ENCODE assay signal across 9 cellular contexts in the genomic region with DNA sequence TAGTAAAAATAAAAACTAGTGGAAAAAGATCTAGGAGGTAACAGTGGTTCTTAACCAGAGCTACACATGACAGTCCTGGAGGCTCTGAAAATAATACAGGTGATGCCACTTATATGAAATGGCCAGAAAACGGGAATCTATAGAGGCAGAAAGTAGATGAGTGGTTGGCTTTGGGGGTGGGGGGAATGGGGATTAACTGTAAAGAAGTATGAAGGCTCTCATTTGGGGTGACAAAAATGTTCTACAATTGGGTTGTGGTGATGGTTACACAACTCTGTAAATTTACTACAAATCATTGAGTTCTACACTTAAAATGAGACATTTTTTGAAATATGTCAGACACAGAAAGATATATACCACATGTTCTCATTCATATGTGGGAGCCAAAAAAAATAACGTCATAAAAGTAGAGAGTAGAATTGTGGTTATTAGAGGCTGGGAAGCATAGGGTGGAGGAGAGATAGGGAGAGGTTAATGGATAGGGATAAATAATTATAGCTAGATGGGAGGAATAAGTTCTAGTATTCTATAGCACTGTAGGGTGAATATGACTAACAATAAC. TPM values are rescaled to one million over a fixed set of nuclear protein-coding genes. Genes with fewer than 3 reads are reported as not detected.
DNase-seq lines count a peak whose midpoint lies in the region; ATAC-seq, FAIRE-seq and TF ChIP-seq lines count a peak whose summit lies in the region.
"Had no signal": no experiment of that assay in that cellular context is flagged by ENCODE, and none has a peak within 500 bp of the region (broad histone marks: within the 10 kb centered on the region; RNA-seq: fewer than 3 reads in every experiment).

No MANE protein-coding gene starts in this region.

- peak overlapping the region; percentile 99 for H3K27ac ChIP-seq in astrocyte (ENCODE audit: low read depth, low read length)
- H3K27ac ChIP-seq in lower lobe of right lung = peak overlapping the region; percentile 65
- peak overlapping the region; percentile 66 for H3K27ac ChIP-seq in temporal lobe (ENCODE audit: low read depth, low read length)

- peaks cover 71% of the 10 kb centered on the region for H3K4me1 Mint-ChIP-seq in activated CD8-positive, alpha-beta T cell treated with anti-CD3 and anti-CD28 coated beads for 36 hours (ENCODE audit: low read depth)
- peaks cover 35% of the 10 kb centered on the region for H3K4me1 Mint-ChIP-seq in activated CD8-positive, alpha-beta T cell treated with anti-CD3 and anti-CD28 coated beads, Interleukin-2, amount 10 ng/mL, durations not matched to agents 7 days and 5 days (ENCODE audit: low read depth)
- peaks cover 73% of the 10 kb centered on the region for H3K4me1 Mint-ChIP-seq in astrocyte (ENCODE audit: low read depth, unreplicated experiment)
- H3K4me1 Mint-ChIP-seq in activated naive CD4-positive, alpha-beta T cell treated with anti-CD3 and anti-CD28 coated beads for 36 hours (ENCODE audit: low read depth) = peaks cover 78% of the 10 kb centered on the region

- H4K20me1 ChIP-seq in astrocyte (ENCODE audit: insufficient read depth, low read length) = peaks cover 8% of the 10 kb centered on the region

- CTCF ChIA-PET in activated CD8-positive, alpha-beta T cell treated with anti-CD3 and anti-CD28 coated beads for 36 hours (lab: Charles Lee) = no interaction called here
- CTCF ChIA-PET in activated CD8-positive, alpha-beta T cell treated with anti-CD3 and anti-CD28 coated beads, Interleukin-2, amount 10 ng/mL, durations not matched to agents 7 days and 5 days (lab: Charles Lee) = interaction anchor here (0.6 to 1.2 kb wide), 2 partner anchors 26 to 65 kb away, joined by 3 read pairs; partner anchors contain the start of gene ARHGAP17
- CTCF ChIA-PET in activated naive CD4-positive, alpha-beta T cell treated with anti-CD3 and anti-CD28 coated beads for 36 hours (lab: Charles Lee) = interaction anchor here (0.7 to 1.5 kb wide), 4 partner anchors 20 to 43 kb away, joined by 3 read pairs; no protein-coding TSS in a partner anchor

- peaks cover 1% of the 10 kb centered on the region for H3K36me3 Mint-ChIP-seq in activated CD8-positive, alpha-beta T cell treated with anti-CD3 and anti-CD28 coated beads for 36 hours (ENCODE audit: low read depth)
- H3K36me3 Mint-ChIP-seq in activated CD8-positive, alpha-beta T cell treated with anti-CD3 and anti-CD28 coated beads, Interleukin-2, amount 10 ng/mL, durations not matched to agents 7 days and 5 days (ENCODE audit: low read depth) = no peaks in the 10 kb centered on the region
- peaks cover 2% of the 10 kb centered on the region for H3K36me3 Mint-ChIP-seq in astrocyte (ENCODE audit: low read depth, unreplicated experiment)
- no peaks in the 10 kb centered on the region for H3K36me3 Mint-ChIP-seq in activated naive CD4-positive, alpha-beta T cell treated with anti-CD3 and anti-CD28 coated beads for 36 hours (ENCODE audit: low read depth)

- H3K27me3 ChIP-seq in astrocyte (ENCODE audit: insufficient read depth, low read length) (no peaks in the 10 kb centered on the region), lower lobe of right lung (ENCODE audit: low read depth) (no peaks in the 10 kb centered on the region)

- peaks cover 75% of the 10 kb centered on the region for H3K79me2 ChIP-seq in astrocyte (ENCODE audit: insufficient read depth, low read length)

- H3K9me3 ChIP-seq in astrocyte (ENCODE audit: insufficient read depth, low read depth, low read length) (no peaks in the 10 kb centered on the region), lower lobe of right lung (no peaks in the 10 kb centered on the region)

- intact Hi-C loops in activated CD8-positive, alpha-beta T cell treated with anti-CD3 and anti-CD28 coated beads for 36 hours (cut with micrococcal nuclease) = no loop called here
- intact Hi-C loops in lower lobe of right lung (cut with DNase I) = no loop called here
- intact Hi-C loops in activated naive CD4-positive, alpha-beta T cell treated with anti-CD3 and anti-CD28 coated beads for 36 hours (cut with micrococcal nuclease) = no loop called here

- no peak overlapping the region for H3K4me3 ChIP-seq in astrocyte (ENCODE audit: insufficient read depth, low read depth, low read length)
- no peak overlapping the region for H3K4me3 ChIP-seq in lower lobe of right lung

- no peak for FAIRE-seq in astrocyte (lab: Jason Lieb, UNC)

- peak overlapping the region; percentile 78 for H3K4me2 ChIP-seq in astrocyte (ENCODE audit: low read length)

- no peak for ATAC-seq in activated CD8-positive, alpha-beta T cell treated with anti-CD3 and anti-CD28 coated beads for 36 hours
- ATAC-seq in activated CD8-positive, alpha-beta T cell treated with anti-CD3 and anti-CD28 coated beads, Interleukin-2, amount 10 ng/mL, durations not matched to agents 7 days and 5 days = no peak
- ATAC-seq in lower lobe of right lung = no peak
- ATAC-seq in HG02571 (IDR thresholded peaks at IDR 0.05; ENCODE audit: unreplicated experiment) = no peak

- DNase-seq in activated CD8-positive, alpha-beta T cell treated with anti-CD3 and anti-CD28 coated beads for 36 hours = no peak
- DNase-seq in activated CD8-positive, alpha-beta T cell treated with anti-CD3 and anti-CD28 coated beads, Interleukin-2, amount 10 ng/mL, durations not matched to agents 7 days and 5 days = no peak
- DNase-seq in astrocyte (ENCODE audit: low read depth) (peak; percentile 30), lower lobe of right lung (no peak), OCI-M2 (lab: John Stamatoyannopoulos, UW; ENCODE audit: unreplicated experiment) (no peak)
- DNase-seq in activated naive CD4-positive, alpha-beta T cell treated with anti-CD3 and anti-CD28 coated beads for 36 hours = no peak
- DNase-seq: aorta had no signal

- peak overlapping the region; percentile 87 for H3K9ac ChIP-seq in astrocyte (ENCODE audit: low read length)

- no peak overlapping the region for H3K4me3 Mint-ChIP-seq in activated CD8-positive, alpha-beta T cell treated with anti-CD3 and anti-CD28 coated beads for 36 hours
- H3K4me3 Mint-ChIP-seq in activated CD8-positive, alpha-beta T cell treated with anti-CD3 and anti-CD28 coated beads, Interleukin-2, amount 10 ng/mL, durations not matched to agents 7 days and 5 days = no peak overlapping the region
- peak overlapping the region; percentile 30 for H3K4me3 Mint-ChIP-seq in astrocyte (ENCODE audit: unreplicated experiment)
- H3K4me3 Mint-ChIP-seq in activated naive CD4-positive, alpha-beta T cell treated with anti-CD3 and anti-CD28 coated beads for 36 hours = no peak overlapping the region

- H3K27me3 Mint-ChIP-seq in activated CD8-positive, alpha-beta T cell treated with anti-CD3 and anti-CD28 coated beads for 36 hours = no peaks in the 10 kb centered on the region
- H3K27me3 Mint-ChIP-seq in activated CD8-positive, alpha-beta T cell treated with anti-CD3 and anti-CD28 coated beads, Interleukin-2, amount 10 ng/mL, durations not matched to agents 7 days and 5 days (ENCODE audit: low read depth) = no peaks in the 10 kb centered on the region
- H3K27me3 Mint-ChIP-seq in astrocyte (ENCODE audit: low read depth, unreplicated experiment) = no peaks in the 10 kb centered on the region
- H3K27me3 Mint-ChIP-seq in activated naive CD4-positive, alpha-beta T cell treated with anti-CD3 and anti-CD28 coated beads for 36 hours (ENCODE audit: low read depth) = no peaks in the 10 kb centered on the region

- H2AFZ ChIP-seq in astrocyte (ENCODE audit: low read depth, low read length) = no peak overlapping the region

- no peaks in the 10 kb centered on the region for H3K9me3 Mint-ChIP-seq in activated CD8-positive, alpha-beta T cell treated with anti-CD3 and anti-CD28 coated beads for 36 hours
- no peaks in the 10 kb centered on the region for H3K9me3 Mint-ChIP-seq in activated CD8-positive, alpha-beta T cell treated with anti-CD3 and anti-CD28 coated beads, Interleukin-2, amount 10 ng/mL, durations not matched to agents 7 days and 5 days (ENCODE audit: insufficient read depth)
- no peaks in the 10 kb centered on the region for H3K9me3 Mint-ChIP-seq in astrocyte (ENCODE audit: unreplicated experiment)
- H3K9me3 Mint-ChIP-seq in activated naive CD4-positive, alpha-beta T cell treated with anti-CD3 and anti-CD28 coated beads for 36 hours = no peaks in the 10 kb centered on the region

- H3K4me1 ChIP-seq in astrocyte (ENCODE audit: insufficient read depth, low read length) (peaks cover 72% of the 10 kb centered on the region), lower lobe of right lung (peaks cover 93% of the 10 kb centered on the region)

- POLR2A ChIA-PET in activated CD8-positive, alpha-beta T cell treated with anti-CD3 and anti-CD28 coated beads for 36 hours (lab: Charles Lee) = no interaction called here
- POLR2A ChIA-PET in activated CD8-positive, alpha-beta T cell treated with anti-CD3 and anti-CD28 coated beads, Interleukin-2, amount 10 ng/mL, durations not matched to agents 7 days and 5 days (lab: Charles Lee) = no interaction called here

- no peak for TF ChIP-seq CTCF in activated CD8-positive, alpha-beta T cell treated with anti-CD3 and anti-CD28 coated beads for 36 hours (IDR thresholded peaks at IDR 0.05)
- TF ChIP-seq CTCF in astrocyte (IDR thresholded peaks at IDR 0.05; ENCODE audit: insufficient read depth, low read depth, low read length) (no peak), lower lobe of right lung (IDR thresholded peaks at IDR 0.05) (no peak)

- H3K36me3 ChIP-seq in astrocyte (ENCODE audit: insufficient read depth, low read length) = no peaks in the 10 kb centered on the region
- H3K36me3 ChIP-seq in lower lobe of right lung = no peaks in the 10 kb centered on the region

- H3K27ac Mint-ChIP-seq in activated CD8-positive, alpha-beta T cell treated with anti-CD3 and anti-CD28 coated beads for 36 hours = peak overlapping the region; percentile 57
- H3K27ac Mint-ChIP-seq in activated CD8-positive, alpha-beta T cell treated with anti-CD3 and anti-CD28 coated beads, Interleukin-2, amount 10 ng/mL, durations not matched to agents 7 days and 5 days = no peak overlapping the region
- H3K27ac Mint-ChIP-seq in astrocyte (ENCODE audit: unreplicated experiment) = peak overlapping the region; percentile 73
- no peak overlapping the region for H3K27ac Mint-ChIP-seq in activated naive CD4-positive, alpha-beta T cell treated with anti-CD3 and anti-CD28 coated beads for 36 hours

RNA-seq across cellular contexts. Expression of gene ARHGAP17, which starts 25.7 kb away (rescaled TPM):
- total RNA-seq in activated CD8-positive, alpha-beta T cell treated with anti-CD3 and anti-CD28 coated beads for 36 hours = 10 to 100 TPM; 69.6 to 75.9 TPM
- 10 to 100 TPM; 72.4 to 75.8 TPM for total RNA-seq in activated CD8-positive, alpha-beta T cell treated with anti-CD3 and anti-CD28 coated beads, Interleukin-2, amount 10 ng/mL, durations not matched to agents 7 days and 5 days
- total RNA-seq in astrocyte (71.2 and 75.2 TPM in 2 replicates), lower lobe of right lung (89.5 TPM), temporal lobe (26.3 TPM)
- 10 to 100 TPM; 48.6 to 49.2 TPM for total RNA-seq in activated naive CD4-positive, alpha-beta T cell treated with anti-CD3 and anti-CD28 coated beads for 36 hours

Comparison
In these comparisons a context has a peak if more than half of its experiments do, and no peak if none do; other contexts are left out.
1. H3K27ac Mint-ChIP-seq: peak in activated CD8-positive, alpha-beta T cell treated with anti-CD3 and anti-CD28 coated beads for 36 hours (single experiment) and astrocyte (single experiment); none in activated CD8-positive, alpha-beta T cell treated with anti-CD3 and anti-CD28 coated beads, Interleukin-2, amount 10 ng/mL, durations not matched to agents 7 days and 5 days (single experiment) and activated naive CD4-positive, alpha-beta T cell treated with anti-CD3 and anti-CD28 coated beads for 36 hours (single experiment).
2. Peak in every context shown above with its lines, with median percentiles within 50 percentile points of each other: H3K27ac ChIP-seq.